22 cellular contexts compared by ENCODE assay signal in the genomic region with DNA sequence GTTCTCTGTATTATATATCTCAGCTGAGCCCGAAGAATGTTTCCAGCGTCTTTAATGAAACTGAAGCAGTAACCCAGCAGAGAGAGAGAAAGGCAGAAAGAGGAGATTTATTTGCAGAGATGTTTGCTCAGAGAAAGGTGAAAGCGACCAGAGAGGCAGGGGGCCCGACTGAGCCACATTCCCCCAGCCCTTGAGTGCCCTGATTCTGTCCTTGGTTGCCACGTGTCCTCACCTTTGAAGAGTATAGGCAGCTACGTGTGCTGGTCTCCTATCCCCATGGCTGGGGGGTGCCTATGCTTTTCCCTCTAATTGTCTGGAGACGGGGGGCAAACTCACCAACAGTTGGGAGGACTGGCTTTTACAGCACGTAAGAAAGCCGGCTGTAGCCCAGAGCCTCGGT.
"Had no signal": no experiment of that assay in that cellular context is flagged by ENCODE, and none has a peak within 500 bp of the region (broad histone marks: within the 10 kb centered on the region; RNA-seq: fewer than 3 reads in every experiment).

No MANE protein-coding gene starts in this region.

- H3K36me3 ChIP-seq: cardiac muscle cell, left ventricle myocardium inferior, neutrophil, right lobe of liver, SJSA1, upper lobe of left lung had no signal

- H3K36me3 Mint-ChIP-seq: naive thymus-derived CD4-positive, alpha-beta T cell had no signal

- H3K4me3 Mint-ChIP-seq: activated naive CD8-positive, alpha-beta T cell treated with anti-CD3 and anti-CD28 coated beads for 36 hours; activated T-cell treated with anti-CD3 and anti-CD28 coated beads, Interleukin-2, amount 50 U/mL, for 4 hours; naive thymus-derived CD4-positive, alpha-beta T cell; stimulated activated naive CD8-positive, alpha-beta T cell treated with anti-CD3 and anti-CD28 coated beads, Interleukin-15, amount 100 ng/mL, for 72 hours had no signal

- H3K27me3 ChIP-seq: neutrophil, right lobe of liver, SJSA1, upper lobe of left lung had no signal

- H3K9me3 ChIP-seq: neutrophil, right lobe of liver had no signal

- H3K4me1 ChIP-seq: parathyroid adenoma, right lobe of liver, upper lobe of left lung had no signal

- H2AFZ ChIP-seq: parathyroid adenoma had no signal

- H3K27ac ChIP-seq: cardiac muscle cell, left ventricle myocardium inferior, neutrophil, parathyroid adenoma, right lobe of liver, SJSA1, skin epidermis, upper lobe of left lung had no signal

- H3K4me3 ChIP-seq: cardiac muscle cell, left ventricle myocardium inferior, right lobe of liver, SJSA1, skin epidermis, upper lobe of left lung had no signal

- ATAC-seq: activated T-cell treated with anti-CD3 and anti-CD28 coated beads, Interleukin-2, amount 50 U/mL, for 4 hours; naive thymus-derived CD4-positive, alpha-beta T cell; right lobe of liver; stimulated activated naive CD8-positive, alpha-beta T cell treated with anti-CD3 and anti-CD28 coated beads, Interleukin-15, amount 100 ng/mL, for 72 hours had no signal

- H3K79me2 ChIP-seq: parathyroid adenoma had no signal

- H3K27ac Mint-ChIP-seq: activated naive CD8-positive, alpha-beta T cell treated with anti-CD3 and anti-CD28 coated beads for 36 hours; naive thymus-derived CD4-positive, alpha-beta T cell had no signal

- DNase-seq: activated CD8-positive, alpha-beta memory T cell treated with anti-CD3 and anti-CD28 coated beads for 24 hours; activated CD8-positive, alpha-beta memory T cell treated with anti-CD3 and anti-CD28 coated beads, Interleukin-2, amount 50 U/mL, for 48 hours; activated naive CD4-positive, alpha-beta T cell treated with Interleukin-2 at 50 U/mL for 16 hours; activated naive CD8-positive, alpha-beta T cell treated with anti-CD3 and anti-CD28 coated beads for 36 hours; activated T-cell treated with anti-CD3 and anti-CD28 coated beads, Interleukin-2, amount 50 U/mL, for 4 hours; dermis blood vessel endothelial cell; effector CD8-positive, alpha-beta T cell; foreskin melanocyte; glutamatergic neuron; hypothalamus; left ventricle myocardium inferior; naive thymus-derived CD4-positive, alpha-beta T cell; right lobe of liver; stimulated activated CD4-positive, alpha-beta T cell treated with anti-CD3 and anti-CD28 coated beads, Interleukin-1b, Interleukin-23, amount 100 ng/mL, for 48 hours; stimulated activated naive CD8-positive, alpha-beta T cell treated with anti-CD3 and anti-CD28 coated beads, Interleukin-15, amount 100 ng/mL, for 72 hours; T-helper 1 cell; upper lobe of left lung had no signal

- H3K9ac ChIP-seq: parathyroid adenoma had no signal

- H3K4me1 Mint-ChIP-seq: activated naive CD8-positive, alpha-beta T cell treated with anti-CD3 and anti-CD28 coated beads for 36 hours; naive thymus-derived CD4-positive, alpha-beta T cell; stimulated activated naive CD8-positive, alpha-beta T cell treated with anti-CD3 and anti-CD28 coated beads, Interleukin-15, amount 100 ng/mL, for 72 hours had no signal
